29 cellular contexts compared by ENCODE assay signal in the genomic region with DNA sequence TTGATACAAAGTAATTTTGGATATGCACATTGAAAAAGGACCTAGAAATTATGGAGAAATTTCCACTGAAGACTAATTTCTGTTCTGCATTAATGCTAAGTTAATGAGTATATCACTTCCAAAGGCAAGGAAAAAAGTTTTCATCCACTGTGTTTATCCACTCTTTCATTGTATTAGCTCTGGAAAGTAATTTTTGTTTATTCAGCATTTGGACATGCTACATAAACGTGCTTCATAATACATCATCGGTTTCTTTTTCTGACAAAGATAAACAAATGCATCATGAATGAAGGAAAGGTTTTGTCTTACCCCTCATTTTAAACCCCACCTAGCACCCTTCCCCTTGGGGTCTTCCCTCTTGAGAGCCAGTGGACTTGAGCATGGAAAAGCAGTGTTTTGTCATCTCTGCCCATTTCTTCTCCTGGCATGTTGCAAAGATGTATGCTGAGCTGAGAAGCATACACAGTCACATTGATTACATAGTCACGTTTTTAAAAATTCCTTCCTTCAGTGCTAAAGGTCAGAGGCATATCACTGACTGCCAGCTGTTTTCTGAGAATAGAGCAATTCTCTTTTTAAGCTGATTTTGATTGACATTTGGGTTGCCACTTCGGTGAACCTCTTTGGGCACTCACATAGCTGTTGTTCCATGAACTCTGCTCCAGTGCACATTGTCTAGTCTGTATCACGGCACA.
"Had no signal": no experiment of that assay in that cellular context is flagged by ENCODE, and none has a peak within 500 bp of the region (broad histone marks: within the 10 kb centered on the region; RNA-seq: fewer than 3 reads in every experiment).

No MANE protein-coding gene starts in this region.

- H3K36me3 Mint-ChIP-seq: activated CD4-positive, alpha-beta memory T cell treated with anti-CD3 and anti-CD28 coated beads for 36 hours; activated naive CD4-positive, alpha-beta T cell treated with anti-CD3 and anti-CD28 coated beads, Interleukin-2, amount 10 ng/mL, durations not matched to agents 7 days and 5 days; activated naive CD8-positive, alpha-beta T cell treated with anti-CD3 and anti-CD28 coated beads, Interleukin-2, amount 10 ng/mL, durations not matched to agents 7 days and 5 days; mesothelial cell of epicardium; naive B cell had no signal

- H3K27ac Mint-ChIP-seq: activated CD4-positive, alpha-beta memory T cell treated with anti-CD3 and anti-CD28 coated beads for 36 hours; activated CD4-positive, alpha-beta T cell treated with anti-CD3 and anti-CD28 coated beads, Interleukin-2, amount 10 ng/mL, durations not matched to agents 24 days and 14 days; activated naive CD4-positive, alpha-beta T cell treated with anti-CD3 and anti-CD28 coated beads, Interleukin-2, amount 10 ng/mL, durations not matched to agents 7 days and 5 days; activated naive CD8-positive, alpha-beta T cell treated with anti-CD3 and anti-CD28 coated beads, Interleukin-2, amount 10 ng/mL, durations not matched to agents 7 days and 5 days; activated T-helper 1 cell treated with anti-CD3 and anti-CD28 coated beads, Interleukin-12 subunit alpha, Interleukin-12 subunit beta, Interleukin-2, Interleukin-4 antibody, amounts not matched to agents 30 ng/mL and 10 ng/mL and 1 ng/mL, durations not matched to agents 14 hours and 24 hours and 36 hours; effector memory CD8-positive, alpha-beta T cell; mesothelial cell of epicardium; naive B cell; progenitor cell of endocrine pancreas; T-helper 2 cell treated with Interferon-gamma antibody and Interleukin-4, amounts not matched to agents 5 μg/mL and 100 μg/mL, for 36 hours had no signal

- H3K9me3 Mint-ChIP-seq: activated CD4-positive, alpha-beta memory T cell treated with anti-CD3 and anti-CD28 coated beads for 36 hours; activated CD4-positive, alpha-beta T cell treated with anti-CD3 and anti-CD28 coated beads, Interleukin-2, amount 10 ng/mL, durations not matched to agents 24 days and 14 days; activated naive CD4-positive, alpha-beta T cell treated with anti-CD3 and anti-CD28 coated beads, Interleukin-2, amount 10 ng/mL, durations not matched to agents 7 days and 5 days; activated naive CD8-positive, alpha-beta T cell treated with anti-CD3 and anti-CD28 coated beads, Interleukin-2, amount 10 ng/mL, durations not matched to agents 7 days and 5 days; activated T-helper 1 cell treated with anti-CD3 and anti-CD28 coated beads, Interleukin-12 subunit alpha, Interleukin-12 subunit beta, Interleukin-2, Interleukin-4 antibody, amounts not matched to agents 30 ng/mL and 10 ng/mL and 1 ng/mL, durations not matched to agents 14 hours and 24 hours and 36 hours; effector memory CD8-positive, alpha-beta T cell; naive B cell; T-helper 2 cell treated with Interferon-gamma antibody and Interleukin-4, amounts not matched to agents 5 μg/mL and 100 μg/mL, for 36 hours had no signal

- H3K9me3 ChIP-seq: gastroesophageal sphincter, ovary, right lobe of liver, stomach, thyroid gland, upper lobe of left lung, vagina had no signal

- H3K27ac ChIP-seq: gastroesophageal sphincter, ovary, right lobe of liver, stomach, thyroid gland, upper lobe of left lung, vagina had no signal

- H3K4me3 ChIP-seq: gastroesophageal sphincter, ovary, right lobe of liver, stomach, thyroid gland, upper lobe of left lung, vagina had no signal

- ATAC-seq: activated CD4-positive, CD25-positive, alpha-beta regulatory T cell treated with anti-CD3 and anti-CD28 coated beads, Interleukin-2, amount 50 U/mL, for 24 hours; effector memory CD8-positive, alpha-beta T cell; gastroesophageal sphincter; left cardiac atrium had no signal

- H3K27me3 ChIP-seq: ovary, right lobe of liver, thyroid gland, upper lobe of left lung, vagina had no signal

- DNase-seq: activated CD4-positive, alpha-beta memory T cell treated with anti-CD3 and anti-CD28 coated beads for 36 hours; activated CD4-positive, alpha-beta T cell treated with anti-CD3 and anti-CD28 coated beads, Interleukin-2, amount 10 ng/mL, durations not matched to agents 24 days and 14 days; activated CD8-positive, alpha-beta memory T cell treated with anti-CD3 and anti-CD28 coated beads, Interleukin-2, amount 50 U/mL, for 4 hours; activated effector memory CD4-positive, alpha-beta T cell treated with anti-CD3 and anti-CD28 coated beads, Interleukin-2, amount 50 U/mL, for 16 hours; activated naive CD4-positive, alpha-beta T cell treated with anti-CD3 and anti-CD28 coated beads, Interleukin-2, amount 10 ng/mL, durations not matched to agents 7 days and 5 days; activated naive CD8-positive, alpha-beta T cell treated with anti-CD3 and anti-CD28 coated beads, Interleukin-2, amount 10 ng/mL, durations not matched to agents 7 days and 5 days; activated T-cell treated with anti-CD3 and anti-CD28 coated beads, Interleukin-2, amount 50 U/mL, for 1 hour; amniotic stem cell; caudate nucleus; cortex of kidney; effector memory CD8-positive, alpha-beta T cell; erythroblast; hippocampal formation; left cardiac atrium; naive B cell; ovary; right lobe of liver; stimulated activated CD4-positive, alpha-beta T cell treated with anti-CD3 and anti-CD28 coated beads, Interleukin-12 subunit alpha, Interleukin-12 subunit beta, amount 100 ng/mL, for 4 hours; stimulated activated CD4-positive, alpha-beta T cell treated with anti-CD3 and anti-CD28 coated beads, Interleukin-4, amount 100 ng/mL, for 1 hour; stomach; upper lobe of left lung had no signal

- H3K4me1 ChIP-seq: gastroesophageal sphincter, right lobe of liver, stomach, upper lobe of left lung, vagina had no signal

- H3K4me3 Mint-ChIP-seq: activated CD4-positive, alpha-beta memory T cell treated with anti-CD3 and anti-CD28 coated beads for 36 hours; activated CD4-positive, alpha-beta T cell treated with anti-CD3 and anti-CD28 coated beads, Interleukin-2, amount 10 ng/mL, durations not matched to agents 24 days and 14 days; activated naive CD4-positive, alpha-beta T cell treated with anti-CD3 and anti-CD28 coated beads, Interleukin-2, amount 10 ng/mL, durations not matched to agents 7 days and 5 days; activated naive CD8-positive, alpha-beta T cell treated with anti-CD3 and anti-CD28 coated beads, Interleukin-2, amount 10 ng/mL, durations not matched to agents 7 days and 5 days; activated T-helper 1 cell treated with anti-CD3 and anti-CD28 coated beads, Interleukin-12 subunit alpha, Interleukin-12 subunit beta, Interleukin-2, Interleukin-4 antibody, amounts not matched to agents 30 ng/mL and 10 ng/mL and 1 ng/mL, durations not matched to agents 14 hours and 24 hours and 36 hours; effector memory CD8-positive, alpha-beta T cell; mesothelial cell of epicardium; naive B cell; T-helper 2 cell treated with Interferon-gamma antibody and Interleukin-4, amounts not matched to agents 5 μg/mL and 100 μg/mL, for 36 hours had no signal

- H3K36me3 ChIP-seq: gastroesophageal sphincter, ovary, right lobe of liver, stomach, thyroid gland, upper lobe of left lung, vagina had no signal
